Comparison of ENCODE assay signal across 22 cellular contexts in the genomic region with DNA sequence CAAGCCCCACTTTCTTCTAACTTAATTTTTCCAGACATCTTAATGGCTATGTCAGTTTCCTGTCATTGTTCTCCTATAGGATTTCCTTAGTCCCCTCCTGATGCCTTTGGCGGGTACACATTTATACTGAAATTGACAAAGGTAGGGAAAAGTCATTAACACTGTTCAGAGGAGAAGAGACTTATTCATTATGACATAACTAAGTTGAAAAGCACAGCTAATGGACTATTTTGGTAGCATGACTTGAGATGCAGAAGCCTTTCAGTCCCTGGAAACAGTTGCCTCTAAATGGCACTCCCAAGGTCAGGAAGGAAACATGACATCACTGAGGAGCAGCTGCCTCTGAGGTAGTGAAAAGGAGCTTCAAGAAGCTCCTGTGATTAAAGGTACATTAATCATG.
DNase-seq lines count a peak whose midpoint lies in the region; ATAC-seq, FAIRE-seq and TF ChIP-seq lines count a peak whose summit lies in the region.
"Had no signal": no experiment of that assay in that cellular context is flagged by ENCODE, and none has a peak within 500 bp of the region (broad histone marks: within the 10 kb centered on the region; RNA-seq: fewer than 3 reads in every experiment).

No MANE protein-coding gene starts in this region.

- H3K4me1 Mint-ChIP-seq in astrocyte (ENCODE audit: low read depth, unreplicated experiment) = peaks cover 14% of the 10 kb centered on the region
- H3K4me1 Mint-ChIP-seq: CD4-positive, CD25-positive, alpha-beta regulatory T cell had no signal

- H3K4me3 ChIP-seq in astrocyte (ENCODE audit: insufficient read depth, low read depth, low read length) (no peak overlapping the region), breast epithelium (no peak overlapping the region)
- H3K4me3 ChIP-seq: ascending aorta, GM12878, PC-9 had no signal

- H3K79me2 ChIP-seq in astrocyte (ENCODE audit: insufficient read depth, low read length) = no peaks in the 10 kb centered on the region

- H3K27ac Mint-ChIP-seq in astrocyte (ENCODE audit: unreplicated experiment) = peak overlapping the region; percentile 88
- H3K27ac Mint-ChIP-seq: CD4-positive, CD25-positive, alpha-beta regulatory T cell had no signal

- FAIRE-seq in astrocyte (lab: Jason Lieb, UNC) = peak; percentile 37
- FAIRE-seq: frontal cortex, GM12878 had no signal

- DNase-seq in DMS53 (lab: John Stamatoyannopoulos, UW) (peak; percentile 7), DMS53 treated with DMSO at 0.1 percent for 48 hours (lab: John Stamatoyannopoulos, UW; ENCODE audit: unreplicated experiment) (no peak), astrocyte (ENCODE audit: low read depth) (peak; percentile 51), left ventricle myocardium superior (no peak), retina (peak; percentile 44), breast epithelium (ENCODE audit: low spot score in 2 of 2) (no peak)
- DNase-seq: activated CD8-positive, alpha-beta memory T cell treated with anti-CD3 and anti-CD28 coated beads for 24 hours; activated effector memory CD4-positive, alpha-beta T cell treated with Interleukin-2 at 50 U/mL for 16 hours; CD4-positive, CD25-positive, alpha-beta regulatory T cell; effector CD8-positive, alpha-beta T cell; NCI-H146; NCI-H524; PC-9; stimulated activated CD4-positive, alpha-beta T cell treated with anti-CD3 and anti-CD28 coated beads, Interleukin-15, amount 100 ng/mL, for 24 hours; SW 1271 had no signal

- H2AFZ ChIP-seq in astrocyte (ENCODE audit: low read depth, low read length) = peak overlapping the region; percentile 0
- H2AFZ ChIP-seq: PC-9 had no signal

- H3K36me3 ChIP-seq in astrocyte (ENCODE audit: insufficient read depth, low read length) (no peaks in the 10 kb centered on the region), breast epithelium (no peaks in the 10 kb centered on the region)
- H3K36me3 ChIP-seq: ascending aorta had no signal

- H4K20me1 ChIP-seq in astrocyte (ENCODE audit: insufficient read depth, low read length) = no peaks in the 10 kb centered on the region

- H3K4me1 ChIP-seq in astrocyte (ENCODE audit: insufficient read depth, low read length) = peaks cover 5% of the 10 kb centered on the region
- no peaks in the 10 kb centered on the region for H3K4me1 ChIP-seq in breast epithelium
- H3K4me1 ChIP-seq: ascending aorta had no signal

- no peak for TF ChIP-seq POLR2A in breast epithelium (IDR thresholded peaks at IDR 0.05)

- H3K36me3 Mint-ChIP-seq in astrocyte (ENCODE audit: low read depth, unreplicated experiment) = no peaks in the 10 kb centered on the region
- H3K36me3 Mint-ChIP-seq: CD4-positive, CD25-positive, alpha-beta regulatory T cell had no signal

- H3K4me3 Mint-ChIP-seq in astrocyte (ENCODE audit: unreplicated experiment) = no peak overlapping the region
- H3K4me3 Mint-ChIP-seq: CD4-positive, CD25-positive, alpha-beta regulatory T cell had no signal

- TF ChIP-seq CTCF in astrocyte (IDR thresholded peaks at IDR 0.05; ENCODE audit: insufficient read depth, low read depth, low read length) = no peak
- no peak for TF ChIP-seq CTCF in breast epithelium (IDR thresholded peaks at IDR 0.05)

- peak; percentile 76 for ATAC-seq in left ventricle myocardium superior
- no peak for ATAC-seq in GM21619 (IDR thresholded peaks at IDR 0.05; ENCODE audit: unreplicated experiment)
- ATAC-seq in GM19397 (IDR thresholded peaks at IDR 0.05; ENCODE audit: unreplicated experiment) = no peak
- ATAC-seq: GM12878 had no signal

- H3K9me3 Mint-ChIP-seq in astrocyte (ENCODE audit: unreplicated experiment) = no peaks in the 10 kb centered on the region

- H3K27ac ChIP-seq in astrocyte (ENCODE audit: low read depth, low read length) = peak overlapping the region; percentile 56
- H3K27ac ChIP-seq in breast epithelium = no peak overlapping the region
- H3K27ac ChIP-seq: 22Rv1, ascending aorta, KMS-11, PC-9 had no signal

- H3K9me3 ChIP-seq in astrocyte (ENCODE audit: insufficient read depth, low read depth, low read length) = no peaks in the 10 kb centered on the region
- H3K9me3 ChIP-seq in breast epithelium = no peaks in the 10 kb centered on the region
- H3K9me3 ChIP-seq: ascending aorta had no signal

- H3K27me3 Mint-ChIP-seq in astrocyte (ENCODE audit: low read depth, unreplicated experiment) = no peaks in the 10 kb centered on the region
- H3K27me3 Mint-ChIP-seq: CD4-positive, CD25-positive, alpha-beta regulatory T cell had no signal

- intact Hi-C loops in left ventricle myocardium superior (cut with micrococcal nuclease) (no loop called here), breast epithelium (cut with DNase I; ENCODE audit: low total_unique reads) (no loop called here)

- peak overlapping the region; percentile 21 for H3K4me2 ChIP-seq in astrocyte (ENCODE audit: low read length)
- H3K4me2 ChIP-seq: KMS-11, PC-9 had no signal

- H3K9ac ChIP-seq in astrocyte (ENCODE audit: low read length) = peak overlapping the region; percentile 43
- H3K9ac ChIP-seq: KMS-11 had no signal

- H3K27me3 ChIP-seq in astrocyte (ENCODE audit: insufficient read depth, low read length) (no peaks in the 10 kb centered on the region), breast epithelium (no peaks in the 10 kb centered on the region)
- H3K27me3 ChIP-seq: ascending aorta had no signal

Comparison
In these comparisons a context has a peak if more than half of its experiments do, and no peak if none do; other contexts are left out.
1. DNase-seq: peak in DMS53 (single experiment), astrocyte (single experiment) and retina (single experiment); none in DMS53 treated with DMSO at 0.1 percent for 48 hours (single experiment), left ventricle myocardium superior (single experiment) and breast epithelium (0 of 2).